23 cellular contexts compared by ENCODE assay signal in genomic region chr1:240847330-240847729, GRCh38.
"Had no signal": no experiment of that assay in that cellular context is flagged by ENCODE, and none has a peak within 500 bp of the region (broad histone marks: within the 10 kb centered on the region; RNA-seq: fewer than 3 reads in every experiment).

No MANE protein-coding gene starts in this region.

- H3K9me3 ChIP-seq: colonic mucosa, gastrocnemius medialis, gastroesophageal sphincter had no signal

- H3K4me3 ChIP-seq: colonic mucosa, coronary artery, dorsolateral prefrontal cortex, esophagus muscularis mucosa, esophagus squamous epithelium, gastrocnemius medialis, gastroesophageal sphincter, heart left ventricle, heart right ventricle had no signal

- ATAC-seq: effector memory CD8-positive, alpha-beta T cell; esophagus mucosa; foreskin keratinocyte; gastrocnemius medialis; gastroesophageal sphincter; heart left ventricle; heart right ventricle had no signal

- H3K27me3 ChIP-seq: colonic mucosa, dorsolateral prefrontal cortex, esophagus muscularis mucosa, esophagus squamous epithelium, foreskin keratinocyte, gastrocnemius medialis, gastroesophageal sphincter, heart left ventricle, heart right ventricle had no signal

- H3K27ac ChIP-seq: colonic mucosa, coronary artery, epithelial cell of prostate, esophagus muscularis mucosa, esophagus squamous epithelium, foreskin keratinocyte, gastrocnemius medialis, gastroesophageal sphincter, heart left ventricle, heart right ventricle had no signal

- DNase-seq: colonic mucosa; cortex of kidney; dermis blood vessel endothelial cell; dorsolateral prefrontal cortex; effector CD4-positive, alpha-beta T cell; effector CD8-positive, alpha-beta T cell; effector memory CD4-positive, alpha-beta T cell; effector memory CD8-positive, alpha-beta T cell; endodermal cell; erythroblast; esophagus squamous epithelium; foreskin fibroblast; foreskin keratinocyte; foreskin melanocyte; gastrocnemius medialis; glutamatergic neuron; heart left ventricle; heart right ventricle had no signal

- H3K4me1 ChIP-seq: colonic mucosa, esophagus muscularis mucosa, esophagus squamous epithelium, foreskin keratinocyte, gastrocnemius medialis, gastroesophageal sphincter, heart left ventricle, heart right ventricle had no signal

- H3K36me3 ChIP-seq: colonic mucosa, esophagus muscularis mucosa, esophagus squamous epithelium, gastrocnemius medialis, gastroesophageal sphincter, heart left ventricle, heart right ventricle had no signal
